In genomic region chr1:3408751-3409266, GRCh38 we compare ENCODE assay signal across 24 cellular contexts. TPM values are rescaled to one million over a fixed set of nuclear protein-coding genes. Genes with fewer than 3 reads are reported as not detected.
A peak's percentile ranks its signal among the peaks of the same experiment; 100 is the strongest.
DNase-seq lines count a peak whose midpoint lies in the region; ATAC-seq, FAIRE-seq and TF ChIP-seq lines count a peak whose summit lies in the region.
"Had no signal": no experiment of that assay in that cellular context is flagged by ENCODE, and none has a peak within 500 bp of the region (broad histone marks: within the 10 kb centered on the region; RNA-seq: fewer than 3 reads in every experiment).

No MANE protein-coding gene starts in this region.

- ATAC-seq in right cardiac atrium (no peak), left cardiac atrium (no peak), GM12878 (no peak)
- ATAC-seq: CD8-positive, alpha-beta T cell; HCT116 had no signal

- H3K27me3 ChIP-seq in right cardiac atrium (ENCODE audit: control insufficient read depth, insufficient read depth), result no peaks in the 10 kb centered on the region
- H3K27me3 ChIP-seq in GM12878 (replicated peaks in 1 of 2; ENCODE audit: control insufficient read depth in 2 of 2, insufficient read depth in 2 of 2, low read length in 1 of 2), result no peaks in the 10 kb centered on the region
- H3K27me3 ChIP-seq in neuronal stem cell (ENCODE audit: control insufficient read depth in 3 of 3, insufficient read depth in 3 of 3, low read depth in 1 of 3, low read length in 3 of 3), result peaks cover 0 to 17% (median 1%) of the 10 kb centered on the region in 3 experiments

- intact Hi-C loops in right cardiac atrium (cut with DNase I), result loop anchor here in 1 of 4 donors (5.0 to 10.0 kb wide), 2 partner anchors 397 to 524 kb away; no protein-coding TSS in a partner anchor
- intact Hi-C loops in left cardiac atrium (cut with DNase I), result loop anchor here in 1 of 2 donors (10.0 kb wide), 1 partner anchor 344 kb away; the partner anchor contains the start of gene PRDM16
- intact Hi-C loops in GM12878 (cut with micrococcal nuclease; ENCODE audit: unreplicated experiment), result no loop called here

- peaks cover 11% of the 10 kb centered on the region for H3K79me1 ChIP-seq in neuronal stem cell (ENCODE audit: low read depth, low read length)

- no peak for TF ChIP-seq RAD21 in GM12878 (IDR thresholded peaks at IDR 0.05; ENCODE audit: insufficient read depth, low read depth, low read length)

- H3K27ac ChIP-seq in right cardiac atrium (ENCODE audit: low read length) (no peak overlapping the region), GM12878 (ENCODE audit: control insufficient read depth, insufficient read depth) (no peak overlapping the region), neuronal stem cell (replicated peaks; ENCODE audit: low read length) (no peak overlapping the region)
- H3K27ac ChIP-seq: 22Rv1, BLaER1, C4-2B had no signal

- H3K9me3 ChIP-seq in right cardiac atrium (ENCODE audit: control insufficient read depth, low read length), result no peaks in the 10 kb centered on the region
- H3K9me3 ChIP-seq in GM12878 (replicated peaks; ENCODE audit: control insufficient read depth, insufficient read depth, low read length), result no peaks in the 10 kb centered on the region; the same call in 2 of the 3 replicates
- peaks cover 0 to 4% of the 10 kb centered on the region in 2 donors for H3K9me3 ChIP-seq in neuronal stem cell (replicated peaks in 1 of 2; ENCODE audit: control insufficient read depth in 2 of 2, insufficient read depth in 1 of 2, low read depth in 1 of 2, low read length in 2 of 2)
- H3K9me3 ChIP-seq: BLaER1, Caco-2 had no signal

- peak overlapping the region; percentile 37 for H2BK15ac ChIP-seq in neuronal stem cell (ENCODE audit: low read length)

- H4K20me1 ChIP-seq in GM12878 (ENCODE audit: control insufficient read depth, insufficient read depth), result no peaks in the 10 kb centered on the region

- H3K36me3 ChIP-seq in GM12878 (ENCODE audit: control insufficient read depth in 2 of 2, insufficient read depth in 2 of 2, low read length in 1 of 2), result no peaks in the 10 kb centered on the region; a peak in 1 of 4 replicates
- H3K36me3 ChIP-seq in neuronal stem cell (replicated peaks in 1 of 2; ENCODE audit: control insufficient read depth in 2 of 2, insufficient read depth in 2 of 2, low read length in 2 of 2), result peaks cover 0 to 5% of the 10 kb centered on the region in 2 donors
- H3K36me3 ChIP-seq: BLaER1 had no signal

- peak overlapping the region; percentile 97 for H3K23ac ChIP-seq in neuronal stem cell (ENCODE audit: low read depth, low read length, poor library complexity)

- peak overlapping the region; percentile 90 for H3K18ac ChIP-seq in neuronal stem cell (ENCODE audit: low read length)

- CTCF ChIA-PET in HEK293T (lab: Yijun Ruan, JAX), result interaction anchor here (0.5 kb wide), 1 partner anchor 55 kb away, joined by 4 read pairs; no protein-coding TSS in a partner anchor
- CTCF ChIA-PET in GM12878 (lab: Yijun Ruan, JAX), result no interaction called here

- H3K4me2 ChIP-seq in GM12878 (ENCODE audit: control insufficient read depth, insufficient read depth) (no peak overlapping the region), neuronal stem cell (ENCODE audit: insufficient read depth, low read length, poor library complexity, severe bottlenecking) (no peak overlapping the region)
- H3K4me2 ChIP-seq: BLaER1 had no signal

- no peak overlapping the region for H2BK120ac ChIP-seq in neuronal stem cell (ENCODE audit: low read depth, low read length)

- no peak for TF ChIP-seq CTCF in GM12878 (IDR thresholded peaks at IDR 0.05 in 2 of 3, conservative IDR thresholded peaks at IDR 0.05 in 1 of 3; ENCODE audit: control insufficient read depth in 2 of 3, extremely low read depth in 1 of 3, insufficient read depth in 1 of 3, low read depth in 3 of 3, low read length in 3 of 3)

- no peak for FAIRE-seq in GM12878 (lab: Jason Lieb, UNC)
- FAIRE-seq: A204.1, GM12891, GM18507 had no signal

- RAD21 ChIA-PET in GM12878 (lab: Charles Lee; ENCODE audit: unreplicated experiment), result no interaction called here

- TF ChIP-seq POLR2A in GM12878 (IDR thresholded peaks at IDR 0.05; ENCODE audit: low read depth, low read length), result no peak

- H2AK5ac ChIP-seq in neuronal stem cell (ENCODE audit: low read depth, low read length), result no peak overlapping the region

- POLR2A ChIA-PET in HEK293T (lab: Yijun Ruan, JAX), result no interaction called here
- POLR2A ChIA-PET in GM12878 (lab: Charles Lee), result no interaction called here

- H3K4me1 ChIP-seq in right cardiac atrium (ENCODE audit: control insufficient read depth, insufficient read depth, low read length), result no peaks in the 10 kb centered on the region
- H3K4me1 ChIP-seq in GM12878 (ENCODE audit: control insufficient read depth, insufficient read depth, low read length), result no peaks in the 10 kb centered on the region
- H3K4me1 ChIP-seq in neuronal stem cell (ENCODE audit: control insufficient read depth in 2 of 2, insufficient read depth in 1 of 2, low read depth in 1 of 2, low read length in 2 of 2), result peaks cover 0 to 4% of the 10 kb centered on the region in 2 donors
- H3K4me1 ChIP-seq: Caco-2 had no signal

- in situ Hi-C loops in GM12878 (cut with MboI), result no loop called here

- SMC1A ChIA-PET in GM12878 (lab: Charles Lee; ENCODE audit: uncharacterized antibody, unreplicated experiment), result no interaction called here

- H3K9ac ChIP-seq in GM12878 (ENCODE audit: control insufficient read depth, insufficient read depth, low read length), result no peak overlapping the region
- H3K9ac ChIP-seq in neuronal stem cell (ENCODE audit: low read depth, low read length, poor library complexity), result peak overlapping the region; percentile 81
- H3K9ac ChIP-seq: BLaER1 had no signal

- peak overlapping the region; percentile 84 for H3K4ac ChIP-seq in neuronal stem cell (ENCODE audit: low read length)

- no peak overlapping the region for H3K4me3 ChIP-seq in right cardiac atrium (ENCODE audit: low read length)
- H3K4me3 ChIP-seq in GM12878, result no peak overlapping the region
- H3K4me3 ChIP-seq in neuronal stem cell (ENCODE audit: low read length in 2 of 2), result peak overlapping the region in 1 of 2 donors; percentile 57
- H3K4me3 ChIP-seq: BLaER1 had no signal

- peak overlapping the region; percentile 82 for H4K8ac ChIP-seq in neuronal stem cell (ENCODE audit: low read depth, low read length)

- H4K91ac ChIP-seq in neuronal stem cell (ENCODE audit: low read depth, low read length, poor library complexity), result no peak overlapping the region

- H2BK12ac ChIP-seq in neuronal stem cell (ENCODE audit: low read length), result peak overlapping the region; percentile 100

- DNase-seq in right cardiac atrium (peak in 2 of 3 donors; percentile 34 to 43), left cardiac atrium (no peak), HEK293T (ENCODE audit: extremely low spot score) (no peak), GM12878 (ENCODE audit: low read depth, low spot score) (no peak), neuronal stem cell (ENCODE audit: low spot score) (no peak), DMS79 treated with DMSO at 0.1 percent for 48 hours (lab: John Stamatoyannopoulos, UW) (no peak)
- no peak for DNase-seq in stimulated activated CD4-positive, alpha-beta T cell treated with anti-CD3 and anti-CD28 coated beads, Interleukin-2, amount 100 ng/mL, for 48 hours
- no peak for DNase-seq in activated T-cell treated with anti-CD3 and anti-CD28 coated beads, Interleukin-2, amount 50 U/mL, for 48 hours
- DNase-seq: Caco-2; CD4-positive, CD25-positive, alpha-beta regulatory T cell; CD8-positive, alpha-beta T cell; DMS153; EL; GDM1; GOT3; H7 had no signal

- no peak overlapping the region for H2BK5ac ChIP-seq in neuronal stem cell (ENCODE audit: low read length)

- no TSS peak for BruUV-seq in GM12878 (replicated peaks; lab: Mats Ljungman, UMichigan)

- WGBS in right cardiac atrium, result 95% methylated on average over 36 of the region's 36 CpGs
- 85% methylated on average over 36 of the region's 36 CpGs for WGBS in GM12878 (ENCODE audit: insufficient coverage, insufficient replicate concordance, low lambda C conversion rate, missing lambda C conversion rate)
- 100% methylated on average over 5 to 9 of the region's 36 CpGs for WGBS in neuronal stem cell (ENCODE audit: extremely low coverage in 2 of 2, insufficient read length in 2 of 2, insufficient replicate concordance in 1 of 2), 2 donors

- H2AFZ ChIP-seq in GM12878 (ENCODE audit: control insufficient read depth, low read depth, low read length) (no peak overlapping the region), neuronal stem cell (ENCODE audit: low read length) (no peak overlapping the region)

- no peaks in the 10 kb centered on the region for H3K79me2 ChIP-seq in GM12878 (ENCODE audit: control insufficient read depth, insufficient read depth, low read length)

- H3K14ac ChIP-seq in neuronal stem cell (ENCODE audit: low read length), result peak overlapping the region; percentile 99

- no peak for TF ChIP-seq EP300 in GM12878 (IDR thresholded peaks at IDR 0.05; ENCODE audit: borderline replicate concordance in 1 of 2, control insufficient read depth in 1 of 2, low read depth in 2 of 2, low read length in 2 of 2)

RNA-seq across cellular contexts. Expression of gene ARHGEF16, which starts 45.7 kb away (rescaled TPM):
- total RNA-seq in right cardiac atrium, result 1 to 10 TPM in 3 of 4 donors, under 1 TPM in 1; 0.28 to 2.5 (median 1.8) TPM
- polyA plus RNA-seq in right cardiac atrium, result 1.4 TPM
- 1 to 10 TPM in 1 of 2 donors, under 1 TPM in 1; 0.68 to 2.3 TPM for total RNA-seq in left cardiac atrium
- not detected in 2 replicates for total RNA-seq in GM12878 (2013; cell fraction: nucleolus; rRNA removed)
- total RNA-seq in GM12878 (2014; rRNA removed), result not detected in 2 replicates
- total RNA-seq in GM12878 (2014; rRNA removed; fragmentation: Illumina TruSeq; extraction: Trizol), result not detected in 2 replicates
- not detected in 2 replicates for total RNA-seq in GM12878 (2021)
- polyA plus RNA-seq in GM12878 (2011; ENCODE audit: low read depth), result not detected
- not detected in 2 replicates for polyA plus RNA-seq in GM12878 (2011; rRNA removed)
- not detected in 2 replicates for polyA plus RNA-seq in GM12878 (2011; cell fraction: cytosol; rRNA removed)
- polyA plus RNA-seq in GM12878 (2011; cell fraction: nucleus; rRNA removed), result not detected in 2 replicates
- polyA plus RNA-seq in GM12878 (2012), result not detected in 2 replicates
- not detected in 2 replicates for polyA plus RNA-seq in GM12878 (2014; fragmentation: Illumina TruSeq; extraction: Trizol)
- not detected for polyA plus RNA-seq in GM12878 (2014; fragmentation: Nextera tagmentation; extraction: Ambion mirVana)
- polyA plus RNA-seq in GM12878 (2014; rRNA removed), result not detected in 2 replicates
- polyA plus RNA-seq in GM12878 (2016; fragmentation: Nextera tagmentation; extraction: Ambion mirVana), result not detected
- not detected in 2 replicates for polyA minus RNA-seq in GM12878 (2011; rRNA and poly(A)+ RNA removed)
- 0.67 TPM in 1 of 2 replicates, not detected in the other for polyA minus RNA-seq in GM12878 (2011; cell fraction: cytosol; rRNA and poly(A)+ RNA removed)
- not detected in 2 replicates for polyA minus RNA-seq in GM12878 (2011; cell fraction: nucleus; rRNA and poly(A)+ RNA removed)
- 1.5 TPM for polyA plus RNA-seq in neuronal stem cell (2013, experiment 1 of 2)
- 1.4 TPM for polyA plus RNA-seq in neuronal stem cell (2013, experiment 2 of 2)
- total RNA-seq: CD4-positive, CD25-positive, alpha-beta regulatory T cell; CD8-positive, alpha-beta T cell had no signal
- polyA plus RNA-seq: AG04450; CD4-positive, CD25-positive, alpha-beta regulatory T cell had no signal

Comparison
In these comparisons a context has a peak if more than half of its experiments do, and no peak if none do; other contexts are left out.
1. DNase-seq: peak in right cardiac atrium (2 of 3); none in left cardiac atrium (single experiment), HEK293T (single experiment), GM12878 (single experiment), neuronal stem cell (single experiment), DMS79 treated with DMSO at 0.1 percent for 48 hours (single experiment), stimulated activated CD4-positive, alpha-beta T cell treated with anti-CD3 and anti-CD28 coated beads, Interleukin-2, amount 100 ng/mL, for 48 hours (0 of 2) and activated T-cell treated with anti-CD3 and anti-CD28 coated beads, Interleukin-2, amount 50 U/mL, for 48 hours (0 of 2).